In the genomic region with DNA sequence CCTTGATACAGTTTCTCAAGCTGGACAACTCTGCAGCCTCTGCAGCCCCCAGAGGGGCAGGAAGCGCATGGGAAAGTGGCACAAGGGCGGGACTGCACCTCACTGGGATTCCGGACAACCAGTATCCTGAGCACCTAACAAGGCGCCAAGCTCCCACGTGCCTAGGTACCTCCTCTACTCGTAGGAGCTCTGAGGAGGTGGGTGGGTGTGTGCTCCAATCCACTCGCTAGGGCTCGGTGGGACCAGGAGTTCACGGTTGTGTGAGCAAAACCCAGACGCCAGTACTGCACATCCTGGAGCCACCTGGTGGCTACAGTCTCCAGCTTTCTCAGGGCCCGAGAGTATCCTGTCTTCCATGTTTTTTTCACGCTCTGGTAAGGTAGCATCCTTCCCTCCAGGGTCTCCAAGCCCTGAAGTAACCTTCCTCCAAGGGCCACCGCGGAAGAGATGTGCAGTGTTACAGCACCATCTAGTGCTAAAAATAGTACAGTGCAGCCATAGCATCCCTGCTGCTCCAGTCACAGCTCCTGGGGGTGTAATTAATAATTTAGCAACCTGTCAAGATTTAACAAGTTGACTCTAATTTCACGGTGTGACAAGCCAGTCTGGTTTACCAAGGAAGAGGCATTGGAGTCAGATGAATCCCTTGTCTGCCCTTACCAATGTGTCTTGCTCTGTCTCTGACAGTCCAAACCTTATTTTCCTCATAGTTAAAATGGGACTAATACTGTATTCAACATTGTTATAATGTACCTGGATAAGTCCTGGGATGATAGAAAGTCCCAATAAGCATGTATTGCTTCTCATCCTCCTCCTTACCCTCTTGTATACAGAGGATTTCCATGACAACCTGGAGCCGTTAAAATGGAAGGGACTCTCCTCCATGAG, we compare ENCODE assay signal across 8 cellular contexts.
DNase-seq lines count a peak whose midpoint lies in the region; ATAC-seq lines count a peak whose summit lies in the region.

No MANE protein-coding gene starts in this region.

- H3K9me3 ChIP-seq in NT2/D1 (ENCODE audit: insufficient read depth, low read length) (no peaks in the 10 kb centered on the region), trophoblast cell (ENCODE audit: insufficient read depth, low read depth, low read length) (no peaks in the 10 kb centered on the region)

- H4K91ac ChIP-seq in trophoblast cell (ENCODE audit: low read depth, low read length): no peak overlapping the region

- H2AFZ ChIP-seq in trophoblast cell (ENCODE audit: insufficient read depth, low read length, poor library complexity): no peak overlapping the region

- H3K4me2 ChIP-seq in trophoblast cell (ENCODE audit: low read length): no peak overlapping the region

- peak; percentile 53 for DNase-seq in DMS114 treated with DMSO at 0.1 percent for 48 hours (lab: John Stamatoyannopoulos, UW; ENCODE audit: unreplicated experiment)
- peak; percentile 77 for DNase-seq in NT2/D1 (ENCODE audit: low read depth, low spot score)
- DNase-seq in activated T-cell treated with anti-CD3 and anti-CD28 coated beads, Interleukin-2, amount 50 U/mL, for 72 hours: peak; percentile 24 to 38
- peak; percentile 41 for DNase-seq in globus pallidus (ENCODE audit: low spot score)
- peak; percentile 36 to 74 for DNase-seq in trophoblast cell
- DNase-seq in ureter (ENCODE audit: low spot score): no peak

- no peak overlapping the region for H4K12ac ChIP-seq in trophoblast cell (ENCODE audit: low read depth, low read length)

- H3K18ac ChIP-seq in trophoblast cell (ENCODE audit: low read length): no peak overlapping the region

- H3K27ac ChIP-seq in trophoblast cell (ENCODE audit: low read depth, low read length): no peak overlapping the region

- H3K9ac ChIP-seq in NT2/D1 (ENCODE audit: insufficient read length, low read depth): no peak overlapping the region
- H3K9ac ChIP-seq in trophoblast cell (ENCODE audit: low read length): no peak overlapping the region

- no peak overlapping the region for H3K4me3 Mint-ChIP-seq in activated T-cell treated with anti-CD3 and anti-CD28 coated beads, Interleukin-2, amount 50 U/mL, for 72 hours

- no peaks in the 10 kb centered on the region for H3K79me1 ChIP-seq in trophoblast cell (ENCODE audit: low read length)

- no peak overlapping the region for H2BK5ac ChIP-seq in trophoblast cell (ENCODE audit: low read depth, low read length, poor library complexity)

- no peak overlapping the region for H3K23ac ChIP-seq in trophoblast cell (ENCODE audit: low read length)

- H3K4ac ChIP-seq in trophoblast cell (ENCODE audit: low read depth, low read length): no peak overlapping the region

- H3K4me3 ChIP-seq in NT2/D1 (ENCODE audit: insufficient read length, low read depth) (no peak overlapping the region), trophoblast cell (ENCODE audit: low read depth, low read length) (no peak overlapping the region)

- H2BK12ac ChIP-seq in trophoblast cell (ENCODE audit: low read length): no peak overlapping the region

- H3K79me2 ChIP-seq in trophoblast cell (ENCODE audit: control insufficient read depth, insufficient read depth, low read length, poor library complexity): no peaks in the 10 kb centered on the region

- H3K36me3 ChIP-seq in NT2/D1 (ENCODE audit: insufficient read depth, insufficient read length, low read length) (peaks cover 8% of the 10 kb centered on the region), trophoblast cell (ENCODE audit: control insufficient read depth in 1 of 2, insufficient read depth in 2 of 2, low read length in 2 of 2) (peaks cover 0 to 6% of the 10 kb centered on the region in 2 experiments)

- no peaks in the 10 kb centered on the region for H3K36me3 Mint-ChIP-seq in activated T-cell treated with anti-CD3 and anti-CD28 coated beads, Interleukin-2, amount 50 U/mL, for 72 hours (ENCODE audit: insufficient read depth in 2 of 2)

- no peaks in the 10 kb centered on the region for H3K9me3 Mint-ChIP-seq in activated T-cell treated with anti-CD3 and anti-CD28 coated beads, Interleukin-2, amount 50 U/mL, for 72 hours

- H3K14ac ChIP-seq in trophoblast cell (ENCODE audit: low read length): no peak overlapping the region

- ATAC-seq in GM19452 (IDR thresholded peaks at IDR 0.05; ENCODE audit: unreplicated experiment): peak; percentile 76
- peak; percentile 62 for ATAC-seq in HG03520 (IDR thresholded peaks at IDR 0.05; ENCODE audit: unreplicated experiment)
- ATAC-seq in activated T-cell treated with anti-CD3 and anti-CD28 coated beads, Interleukin-2, amount 50 U/mL, for 72 hours (replicated peaks in 1 of 2): peak; percentile 70 to 79

- H4K8ac ChIP-seq in trophoblast cell (ENCODE audit: low read depth, low read length): no peak overlapping the region

- H2AK5ac ChIP-seq in trophoblast cell (ENCODE audit: low read length): no peak overlapping the region

- H3K27ac Mint-ChIP-seq in activated T-cell treated with anti-CD3 and anti-CD28 coated beads, Interleukin-2, amount 50 U/mL, for 72 hours: no peak overlapping the region

- H3K27me3 ChIP-seq in NT2/D1 (ENCODE audit: insufficient read depth, insufficient read length): no peaks in the 10 kb centered on the region
- no peaks in the 10 kb centered on the region for H3K27me3 ChIP-seq in trophoblast cell (ENCODE audit: insufficient read depth, low read length)

- H3K4me1 ChIP-seq in NT2/D1 (ENCODE audit: insufficient read depth, insufficient read length) (no peaks in the 10 kb centered on the region), trophoblast cell (ENCODE audit: control insufficient read depth in 1 of 2, insufficient read depth in 2 of 2, low read length in 2 of 2) (no peaks in the 10 kb centered on the region)

- no peaks in the 10 kb centered on the region for H3K27me3 Mint-ChIP-seq in activated T-cell treated with anti-CD3 and anti-CD28 coated beads, Interleukin-2, amount 50 U/mL, for 72 hours (ENCODE audit: low read depth)

- H3K4me1 Mint-ChIP-seq in activated T-cell treated with anti-CD3 and anti-CD28 coated beads, Interleukin-2, amount 50 U/mL, for 72 hours (ENCODE audit: low read depth): no peaks in the 10 kb centered on the region

- H2BK120ac ChIP-seq in trophoblast cell (ENCODE audit: insufficient read depth, low read length, poor library complexity): no peak overlapping the region

- WGBS in trophoblast cell (ENCODE audit: extremely low coverage, insufficient coverage, insufficient read length): no CpG with 5 or more reads among the region's 16 CpGs
